1 cellular context compared by ENCODE assay signal in the genomic region with DNA sequence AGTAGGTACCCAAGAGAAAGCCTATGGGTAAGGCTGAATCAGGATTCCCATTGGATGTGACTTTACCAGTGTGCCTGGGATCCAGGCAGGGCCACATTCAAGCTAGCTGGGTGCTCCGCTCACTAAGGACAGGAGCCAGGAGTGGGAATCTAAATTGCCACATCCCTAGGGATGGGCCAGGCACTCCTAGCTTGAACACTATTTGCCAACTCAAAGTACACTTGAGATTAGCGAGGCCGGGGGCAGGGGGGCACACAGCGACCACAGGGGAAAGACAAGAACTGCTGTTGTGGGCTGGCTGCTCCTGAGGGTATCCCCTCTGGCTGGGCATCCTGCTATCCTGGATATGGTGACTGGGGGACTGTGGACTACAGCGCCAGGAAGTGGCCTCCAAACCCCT.
TF ChIP-seq lines count a peak whose summit lies in the region.

No MANE protein-coding gene starts in this region.

TF ChIP-seq in WTC11, 78 proteins besides CTCF, POLR2A, EP300 and RAD21:
- TF ChIP-seq, protein P1, sequence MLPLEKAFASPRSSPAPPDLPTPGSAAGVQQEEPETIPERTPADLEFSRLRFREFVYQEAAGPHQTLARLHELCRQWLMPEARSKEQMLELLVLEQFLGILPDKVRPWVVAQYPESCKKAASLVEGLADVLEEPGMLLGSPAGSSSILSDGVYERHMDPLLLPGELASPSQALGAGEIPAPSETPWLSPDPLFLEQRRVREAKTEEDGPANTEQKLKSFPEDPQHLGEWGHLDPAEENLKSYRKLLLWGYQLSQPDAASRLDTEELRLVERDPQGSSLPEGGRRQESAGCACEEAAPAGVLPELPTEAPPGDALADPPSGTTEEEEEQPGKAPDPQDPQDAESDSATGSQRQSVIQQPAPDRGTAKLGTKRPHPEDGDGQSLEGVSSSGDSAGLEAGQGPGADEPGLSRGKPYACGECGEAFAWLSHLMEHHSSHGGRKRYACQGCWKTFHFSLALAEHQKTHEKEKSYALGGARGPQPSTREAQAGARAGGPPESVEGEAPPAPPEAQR (CRISPR knock-in tag; IDR thresholded peaks at IDR 0.05) = no peak
- TF ChIP-seq ATF1 (CRISPR knock-in tag; IDR thresholded peaks at IDR 0.05) = no peak
- TF ChIP-seq, protein P2, sequence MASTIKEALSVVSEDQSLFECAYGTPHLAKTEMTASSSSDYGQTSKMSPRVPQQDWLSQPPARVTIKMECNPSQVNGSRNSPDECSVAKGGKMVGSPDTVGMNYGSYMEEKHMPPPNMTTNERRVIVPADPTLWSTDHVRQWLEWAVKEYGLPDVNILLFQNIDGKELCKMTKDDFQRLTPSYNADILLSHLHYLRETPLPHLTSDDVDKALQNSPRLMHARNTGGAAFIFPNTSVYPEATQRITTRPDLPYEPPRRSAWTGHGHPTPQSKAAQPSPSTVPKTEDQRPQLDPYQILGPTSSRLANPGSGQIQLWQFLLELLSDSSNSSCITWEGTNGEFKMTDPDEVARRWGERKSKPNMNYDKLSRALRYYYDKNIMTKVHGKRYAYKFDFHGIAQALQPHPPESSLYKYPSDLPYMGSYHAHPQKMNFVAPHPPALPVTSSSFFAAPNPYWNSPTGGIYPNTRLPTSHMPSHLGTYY (CRISPR knock-in tag; IDR thresholded peaks at IDR 0.05) = no peak
